8 cellular contexts compared by ENCODE assay signal in genomic region chr17:49673679-49674078, GRCh38. TPM values are rescaled to one million over a fixed set of nuclear protein-coding genes. Genes with fewer than 3 reads are reported as not detected.
DNase-seq lines count a peak whose midpoint lies in the region; ATAC-seq and TF ChIP-seq lines count a peak whose summit lies in the region.
"Not testable (repeated sequence)": the region's sequence is repeated elsewhere in the genome, so short reads cannot be mapped to it uniquely, and the experiment has no call there.

No MANE protein-coding gene starts in this region.

- DNase-seq in CD4-positive, CD25-positive, alpha-beta regulatory T cell; HFFc6; activated CD4-positive, alpha-beta memory T cell treated with anti-CD3 and anti-CD28 coated beads for 36 hours; nephron progenitor cell; tibial artery: not testable (repeated sequence)
- peak; percentile 12 for DNase-seq in chondrocyte (ENCODE audit: low spot score)
- peak; percentile 43 for DNase-seq in right atrium auricular region (ENCODE audit: low spot score)

- not testable (repeated sequence) for H3K36me3 Mint-ChIP-seq in CD4-positive, CD25-positive, alpha-beta regulatory T cell; chondrocyte (ENCODE audit: low read depth)
- H3K36me3 Mint-ChIP-seq in HFFc6 (ENCODE audit: low read depth) (peaks cover 17% of the 10 kb centered on the region), nephron progenitor cell (ENCODE audit: low read depth) (peaks cover 30% of the 10 kb centered on the region)
- peaks cover 21% of the 10 kb centered on the region for H3K36me3 Mint-ChIP-seq in activated CD4-positive, alpha-beta memory T cell treated with anti-CD3 and anti-CD28 coated beads for 36 hours

- peak overlapping the region in 3 of 4 donors; percentile 24 to 81 (median 51) for H3K4me3 Mint-ChIP-seq in CD4-positive, CD25-positive, alpha-beta regulatory T cell
- H3K4me3 Mint-ChIP-seq in HFFc6; activated CD4-positive, alpha-beta memory T cell treated with anti-CD3 and anti-CD28 coated beads for 36 hours; chondrocyte (ENCODE audit: unreplicated experiment); nephron progenitor cell: not testable (repeated sequence)

- not testable (repeated sequence) for H3K9me3 Mint-ChIP-seq in CD4-positive, CD25-positive, alpha-beta regulatory T cell; HFFc6; activated CD4-positive, alpha-beta memory T cell treated with anti-CD3 and anti-CD28 coated beads for 36 hours; chondrocyte (ENCODE audit: low read depth); nephron progenitor cell

- H3K27ac ChIP-seq in CD4-positive, CD25-positive, alpha-beta regulatory T cell (ENCODE audit: insufficient read depth, low read length, poor library complexity, severe bottlenecking); right atrium auricular region: not testable (repeated sequence)
- peak overlapping the region; percentile 45 for H3K27ac ChIP-seq in rectal smooth muscle tissue (ENCODE audit: low read depth, low read length)
- H3K27ac ChIP-seq in tibial artery, result peak overlapping the region; percentile 95 to 99

- H3K27me3 ChIP-seq in CD4-positive, CD25-positive, alpha-beta regulatory T cell (ENCODE audit: control insufficient read depth, insufficient read depth, low read length); right atrium auricular region; rectal smooth muscle tissue (ENCODE audit: control insufficient read depth, insufficient read depth, low read length); tibial artery: not testable (repeated sequence)

- H3K9ac ChIP-seq in rectal smooth muscle tissue (ENCODE audit: low read length), result not testable (repeated sequence)

- H3K36me3 ChIP-seq in CD4-positive, CD25-positive, alpha-beta regulatory T cell (ENCODE audit: control insufficient read depth, insufficient read depth, low read length); right atrium auricular region; rectal smooth muscle tissue (ENCODE audit: control insufficient read depth, insufficient read depth, low read length); tibial artery: not testable (repeated sequence)

- CTCF ChIA-PET in activated CD4-positive, alpha-beta memory T cell treated with anti-CD3 and anti-CD28 coated beads for 36 hours (lab: Charles Lee), result not testable (repeated sequence)

- H3K27me3 Mint-ChIP-seq in CD4-positive, CD25-positive, alpha-beta regulatory T cell, result peaks cover 11% of the 10 kb centered on the region
- H3K27me3 Mint-ChIP-seq in HFFc6 (ENCODE audit: insufficient read depth); activated CD4-positive, alpha-beta memory T cell treated with anti-CD3 and anti-CD28 coated beads for 36 hours; chondrocyte (ENCODE audit: low read depth): not testable (repeated sequence)
- H3K27me3 Mint-ChIP-seq in nephron progenitor cell (ENCODE audit: low read depth, poor library complexity), result peaks cover 11% of the 10 kb centered on the region

- not testable (repeated sequence) for TF ChIP-seq CTCF in HFFc6 (IDR thresholded peaks at IDR 0.05); chondrocyte (IDR thresholded peaks at IDR 0.05); right atrium auricular region (IDR thresholded peaks at IDR 0.05); nephron progenitor cell (IDR thresholded peaks at IDR 0.05); tibial artery (IDR thresholded peaks at IDR 0.05)

- intact Hi-C loops in activated CD4-positive, alpha-beta memory T cell treated with anti-CD3 and anti-CD28 coated beads for 36 hours (cut with micrococcal nuclease), result loop anchor here (10.0 kb wide), 2 partner anchors 59 to 259 kb away; partner anchors contain the start of gene PHB1
- intact Hi-C loops in tibial artery (cut with DNase I; ENCODE audit: low total_unique reads), result loop anchor here (10.0 kb wide), 1 partner anchor 59 kb away; no protein-coding TSS in a partner anchor

- peak overlapping the region; percentile 37 for H3K4me3 ChIP-seq in CD4-positive, CD25-positive, alpha-beta regulatory T cell (ENCODE audit: low read depth, low read length)
- H3K4me3 ChIP-seq in right atrium auricular region; rectal smooth muscle tissue (ENCODE audit: low read length); tibial artery: not testable (repeated sequence)

- peak overlapping the region in 2 of 3 donors; percentile 27 to 60 for H3K27ac Mint-ChIP-seq in CD4-positive, CD25-positive, alpha-beta regulatory T cell
- H3K27ac Mint-ChIP-seq in HFFc6, result peak overlapping the region; percentile 38; the same call in 1 of the 2 replicates
- peak overlapping the region; percentile 29 for H3K27ac Mint-ChIP-seq in activated CD4-positive, alpha-beta memory T cell treated with anti-CD3 and anti-CD28 coated beads for 36 hours
- not testable (repeated sequence) for H3K27ac Mint-ChIP-seq in chondrocyte (ENCODE audit: unreplicated experiment)
- H3K27ac Mint-ChIP-seq in nephron progenitor cell, result peak overlapping the region; percentile 54

- H3K4me1 ChIP-seq in CD4-positive, CD25-positive, alpha-beta regulatory T cell (ENCODE audit: control insufficient read depth, insufficient read depth, low read length, poor library complexity, severe bottlenecking), result peaks cover 62% of the 10 kb centered on the region
- H3K4me1 ChIP-seq in right atrium auricular region, result peaks cover 0 to 71% of the 10 kb centered on the region in 2 donors
- peaks cover 25% of the 10 kb centered on the region for H3K4me1 ChIP-seq in rectal smooth muscle tissue (ENCODE audit: control insufficient read depth, insufficient read depth, low read length)
- peaks cover 0 to 77% (median 42%) of the 10 kb centered on the region in 4 donors for H3K4me1 ChIP-seq in tibial artery

- H3K4me1 Mint-ChIP-seq in CD4-positive, CD25-positive, alpha-beta regulatory T cell, result peaks cover 44 to 79% (median 69%) of the 10 kb centered on the region in 4 donors
- H3K4me1 Mint-ChIP-seq in HFFc6 (ENCODE audit: low read depth), result peaks cover 58% of the 10 kb centered on the region
- peaks cover 62% of the 10 kb centered on the region for H3K4me1 Mint-ChIP-seq in activated CD4-positive, alpha-beta memory T cell treated with anti-CD3 and anti-CD28 coated beads for 36 hours (ENCODE audit: low read depth)
- peaks cover 54% of the 10 kb centered on the region for H3K4me1 Mint-ChIP-seq in chondrocyte (ENCODE audit: low read depth)
- peaks cover 35% of the 10 kb centered on the region for H3K4me1 Mint-ChIP-seq in nephron progenitor cell

- ATAC-seq in CD4-positive, CD25-positive, alpha-beta regulatory T cell (ENCODE audit: low read depth in 2 of 2), result not testable (repeated sequence)

- POLR2A ChIA-PET in activated CD4-positive, alpha-beta memory T cell treated with anti-CD3 and anti-CD28 coated beads for 36 hours (lab: Charles Lee), result not testable (repeated sequence)

- not testable (repeated sequence) for H3K9me3 ChIP-seq in CD4-positive, CD25-positive, alpha-beta regulatory T cell (ENCODE audit: control insufficient read depth in 2 of 2, low read length in 2 of 2); right atrium auricular region; tibial artery

RNA-seq across cellular contexts. Expression of gene SPOP, which starts 4.2 kb away (rescaled TPM):
- 66.3 TPM for total RNA-seq in CD4-positive, CD25-positive, alpha-beta regulatory T cell
- polyA plus RNA-seq in CD4-positive, CD25-positive, alpha-beta regulatory T cell, result 100 to 1,000 TPM in 2 of 4 donors, 10 to 100 TPM in 2; 76.4 to 123 (median 106) TPM
- total RNA-seq in HFFc6 (2021; fragmentation: NEBNext Ultra II Directional; extraction: Animal tissue kit (Norgen Biotek cat#: 25700)), result 10 to 100 TPM; 53.2 to 60.6 (median 55.6) TPM
- total RNA-seq in activated CD4-positive, alpha-beta memory T cell treated with anti-CD3 and anti-CD28 coated beads for 36 hours, result 10 to 100 TPM; 53.4 to 60.0 TPM
- 62.9 to 69.6 TPM (median 63.8 TPM) in 3 replicates for total RNA-seq in chondrocyte
- 10 to 100 TPM; 40.9 to 71.8 TPM for total RNA-seq in right atrium auricular region

RNA-seq across cellular contexts. Expression of gene SLC35B1, which starts 34.1 kb away (rescaled TPM):
- total RNA-seq in CD4-positive, CD25-positive, alpha-beta regulatory T cell, result 51.8 TPM
- polyA plus RNA-seq in CD4-positive, CD25-positive, alpha-beta regulatory T cell, result 10 to 100 TPM; 28.2 to 38.8 (median 34.1) TPM
- 100 to 1,000 TPM in 2 of 6 experiments, 10 to 100 TPM in 4; 78.2 to 117 (median 88.4) TPM for total RNA-seq in HFFc6 (2021; fragmentation: NEBNext Ultra II Directional; extraction: Animal tissue kit (Norgen Biotek cat#: 25700))
- 10 to 100 TPM; 48.3 to 54.1 TPM for total RNA-seq in activated CD4-positive, alpha-beta memory T cell treated with anti-CD3 and anti-CD28 coated beads for 36 hours
- 45.2 to 62.8 TPM (median 45.3 TPM) in 3 replicates for total RNA-seq in chondrocyte
- 10 to 100 TPM; 54.1 to 83.6 TPM for total RNA-seq in right atrium auricular region
